Comparison of ENCODE assay signal across 34 cellular contexts in genomic region chr16:804193-805048, GRCh38. TPM values are rescaled to one million over a fixed set of nuclear protein-coding genes. Genes with fewer than 3 reads are reported as not detected.
DNase-seq lines count a peak whose midpoint lies in the region; ATAC-seq, FAIRE-seq and TF ChIP-seq lines count a peak whose summit lies in the region.
"Had no signal": no experiment of that assay in that cellular context is flagged by ENCODE, and none has a peak within 500 bp of the region (broad histone marks: within the 10 kb centered on the region; RNA-seq: fewer than 3 reads in every experiment).

No MANE protein-coding gene starts in this region.

- H3K4me1 ChIP-seq in NT2/D1 (ENCODE audit: insufficient read depth, insufficient read length) (peaks cover 43% of the 10 kb centered on the region), mucosa of descending colon (ENCODE audit: low read depth) (peaks cover 3% of the 10 kb centered on the region)
- H3K4me1 ChIP-seq: psoas muscle had no signal

- no peaks in the 10 kb centered on the region for H3K9me3 ChIP-seq in NT2/D1 (ENCODE audit: insufficient read depth, low read length)
- H3K9me3 ChIP-seq in mucosa of descending colon = no peaks in the 10 kb centered on the region
- H3K9me3 ChIP-seq: left lung, psoas muscle, upper lobe of left lung had no signal

- H3K36me3 Mint-ChIP-seq in activated naive CD4-positive, alpha-beta T cell treated with anti-CD3 and anti-CD28 coated beads, Interleukin-2, amount 10 ng/mL, durations not matched to agents 7 days and 5 days = peaks cover 4% of the 10 kb centered on the region
- H3K36me3 Mint-ChIP-seq in type B pancreatic cell = peaks cover 3% of the 10 kb centered on the region

- CTCF ChIA-PET in activated naive CD4-positive, alpha-beta T cell treated with anti-CD3 and anti-CD28 coated beads, Interleukin-2, amount 10 ng/mL, durations not matched to agents 7 days and 5 days (lab: Charles Lee) = interaction anchor here (0.6 kb wide), 1 partner anchor 1336 kb away, joined by 4 read pairs; no protein-coding TSS in a partner anchor

- no peak for FAIRE-seq in urothelium cell line (lab: Jason Lieb, UNC)
- FAIRE-seq: H54, HTR-8/SVneo, islet of Langerhans had no signal

- no peak for DNase-seq in activated naive CD4-positive, alpha-beta T cell treated with anti-CD3 and anti-CD28 coated beads, Interleukin-2, amount 10 ng/mL, durations not matched to agents 7 days and 5 days
- no peak for DNase-seq in activated naive CD4-positive, alpha-beta T cell treated with Interleukin-2 at 50 U/mL for 16 hours
- no peak for DNase-seq in NT2/D1 (ENCODE audit: low read depth, low spot score)
- DNase-seq in left kidney (ENCODE audit: low read depth, low spot score) = peak; percentile 48
- DNase-seq in type B pancreatic cell (ENCODE audit: extremely low spot score, unreplicated experiment) = no peak
- DNase-seq in urothelium cell line (ENCODE audit: low spot score) = no peak
- no peak for DNase-seq in mucosa of descending colon
- DNase-seq: activated CD4-positive, alpha-beta T cell treated with anti-CD3 and anti-CD28 coated beads for 36 hours; activated gamma-delta T cell treated with Interleukin-2 at 50 U/mL for 16 hours; activated naive CD8-positive, alpha-beta T cell treated with anti-CD3 and anti-CD28 coated beads, Interleukin-2, amount 50 U/mL, for 24 hours; COR-L47; cortex of kidney; DND-41; effector memory CD8-positive, alpha-beta T cell; left lung; NCI-H1092 treated with DMSO at 0.1 percent for 48 hours; NCI-H1694 treated with DMSO at 0.1 percent for 48 hours; NCI-H524 treated with DMSO at 0.1 percent for 48 hours; occipital lobe; psoas muscle; Right ventricle myocardium superior; stimulated activated CD4-positive, alpha-beta T cell treated with anti-CD3 and anti-CD28 coated beads, Interleukin-12 subunit alpha, Interleukin-12 subunit beta, amount 100 ng/mL, for 4 hours; stimulated activated CD4-positive, alpha-beta T cell treated with anti-CD3 and anti-CD28 coated beads, Interleukin-2, amount 100 ng/mL, for 48 hours; T-helper 9 cell had no signal

- peaks cover 52% of the 10 kb centered on the region for H3K27me3 Mint-ChIP-seq in activated naive CD4-positive, alpha-beta T cell treated with anti-CD3 and anti-CD28 coated beads, Interleukin-2, amount 10 ng/mL, durations not matched to agents 7 days and 5 days
- peaks cover 47% of the 10 kb centered on the region for H3K27me3 Mint-ChIP-seq in type B pancreatic cell
- H3K27me3 Mint-ChIP-seq: activated naive CD8-positive, alpha-beta T cell treated with anti-CD3 and anti-CD28 coated beads, Interleukin-2, amount 50 U/mL, for 24 hours had no signal

- H3K9ac ChIP-seq in NT2/D1 (ENCODE audit: insufficient read length, low read depth) = peak overlapping the region; percentile 59
- H3K9ac ChIP-seq: BLaER1 had no signal

- H3K4me3 ChIP-seq in NT2/D1 (ENCODE audit: insufficient read length, low read depth) (no peak overlapping the region), mucosa of descending colon (no peak overlapping the region)
- H3K4me3 ChIP-seq: BLaER1, left lung, psoas muscle, upper lobe of left lung had no signal

- peaks cover 52% of the 10 kb centered on the region for H3K27me3 ChIP-seq in NT2/D1 (ENCODE audit: insufficient read depth, insufficient read length)

- TF ChIP-seq CTCF in type B pancreatic cell (conservative IDR thresholded peaks at IDR 0.05) (no peak), mucosa of descending colon (IDR thresholded peaks at IDR 0.05) (no peak)

- H3K36me3 ChIP-seq in NT2/D1 (ENCODE audit: insufficient read depth, insufficient read length, low read length) (no peaks in the 10 kb centered on the region), mucosa of descending colon (ENCODE audit: low read depth) (no peaks in the 10 kb centered on the region)
- H3K36me3 ChIP-seq: BLaER1, left lung, upper lobe of left lung had no signal

- H3K9me3 Mint-ChIP-seq in activated naive CD4-positive, alpha-beta T cell treated with anti-CD3 and anti-CD28 coated beads, Interleukin-2, amount 10 ng/mL, durations not matched to agents 7 days and 5 days = no peaks in the 10 kb centered on the region
- H3K9me3 Mint-ChIP-seq in type B pancreatic cell = no peaks in the 10 kb centered on the region
- H3K9me3 Mint-ChIP-seq: activated naive CD8-positive, alpha-beta T cell treated with anti-CD3 and anti-CD28 coated beads, Interleukin-2, amount 50 U/mL, for 24 hours; effector memory CD8-positive, alpha-beta T cell had no signal

- H3K27ac Mint-ChIP-seq in activated naive CD4-positive, alpha-beta T cell treated with anti-CD3 and anti-CD28 coated beads, Interleukin-2, amount 10 ng/mL, durations not matched to agents 7 days and 5 days = peak overlapping the region; percentile 25
- H3K27ac Mint-ChIP-seq in type B pancreatic cell = peak overlapping the region; percentile 62
- H3K27ac Mint-ChIP-seq: activated CD4-positive, alpha-beta T cell treated with anti-CD3 and anti-CD28 coated beads for 36 hours; activated naive CD8-positive, alpha-beta T cell treated with anti-CD3 and anti-CD28 coated beads, Interleukin-2, amount 50 U/mL, for 24 hours; effector memory CD8-positive, alpha-beta T cell had no signal

- ATAC-seq in mucosa of descending colon = no peak
- ATAC-seq: activated CD4-positive, alpha-beta T cell treated with anti-CD3 and anti-CD28 coated beads for 36 hours; activated naive CD8-positive, alpha-beta T cell treated with anti-CD3 and anti-CD28 coated beads, Interleukin-2, amount 50 U/mL, for 24 hours; effector memory CD8-positive, alpha-beta T cell; left lung; Panc1; psoas muscle; sciatic nerve had no signal

- no peak overlapping the region for H3K4me3 Mint-ChIP-seq in activated naive CD4-positive, alpha-beta T cell treated with anti-CD3 and anti-CD28 coated beads, Interleukin-2, amount 10 ng/mL, durations not matched to agents 7 days and 5 days
- H3K4me3 Mint-ChIP-seq in type B pancreatic cell = peak overlapping the region; percentile 31
- H3K4me3 Mint-ChIP-seq: activated CD4-positive, alpha-beta T cell treated with anti-CD3 and anti-CD28 coated beads for 36 hours; activated naive CD8-positive, alpha-beta T cell treated with anti-CD3 and anti-CD28 coated beads, Interleukin-2, amount 50 U/mL, for 24 hours; effector memory CD8-positive, alpha-beta T cell had no signal

- intact Hi-C loops in mucosa of descending colon (cut with DNase I, micrococcal nuclease) = no loop called here

- peaks cover 19% of the 10 kb centered on the region for H3K4me1 Mint-ChIP-seq in activated naive CD4-positive, alpha-beta T cell treated with anti-CD3 and anti-CD28 coated beads, Interleukin-2, amount 10 ng/mL, durations not matched to agents 7 days and 5 days
- peaks cover 3% of the 10 kb centered on the region for H3K4me1 Mint-ChIP-seq in type B pancreatic cell (ENCODE audit: unreplicated experiment)

RNA-seq across cellular contexts. Expression of gene GNG13, which starts 3.9 kb away (rescaled TPM):
- total RNA-seq in type B pancreatic cell (ENCODE audit: low replicate concordance) (not detected in 2 replicates), mucosa of descending colon (1 to 10 TPM in 1 of 3 donors, under 1 TPM in 1, not detected in 1; 0.31 to 1.0 TPM)
- total RNA-seq: activated CD4-positive, alpha-beta T cell treated with anti-CD3 and anti-CD28 coated beads for 36 hours; cardiac septum; epithelial cell of proximal tubule; left lung; mesenteric fat pad; occipital lobe; psoas muscle; Right ventricle myocardium superior; sciatic nerve; upper lobe of left lung had no signal

RNA-seq across cellular contexts. Expression of gene CHTF18, which starts 16.0 kb away (rescaled TPM):
- total RNA-seq in type B pancreatic cell (ENCODE audit: low replicate concordance) = 53.4 and 105 TPM in 2 replicates
- total RNA-seq in mucosa of descending colon = 10 to 100 TPM; 11.9 to 32.4 (median 12.3) TPM

RNA-seq across cellular contexts. Expression of gene RPUSD1, which starts 16.2 kb away (rescaled TPM):
- 23.7 and 26.6 TPM in 2 replicates for total RNA-seq in type B pancreatic cell (ENCODE audit: low replicate concordance)
- total RNA-seq in mucosa of descending colon = 10 to 100 TPM; 19.8 to 20.0 (median 19.8) TPM

RNA-seq across cellular contexts. Expression of gene MSLN, which starts 43.9 kb away (rescaled TPM):
- total RNA-seq in type B pancreatic cell (ENCODE audit: low replicate concordance) = 0.77 and 0.81 TPM in 2 replicates
- total RNA-seq in mucosa of descending colon = 1 to 10 TPM; 3.4 to 7.0 (median 4.7) TPM
- total RNA-seq: activated CD4-positive, alpha-beta T cell treated with anti-CD3 and anti-CD28 coated beads for 36 hours; cardiac septum; mesenteric fat pad; occipital lobe had no signal
